In the genomic region with DNA sequence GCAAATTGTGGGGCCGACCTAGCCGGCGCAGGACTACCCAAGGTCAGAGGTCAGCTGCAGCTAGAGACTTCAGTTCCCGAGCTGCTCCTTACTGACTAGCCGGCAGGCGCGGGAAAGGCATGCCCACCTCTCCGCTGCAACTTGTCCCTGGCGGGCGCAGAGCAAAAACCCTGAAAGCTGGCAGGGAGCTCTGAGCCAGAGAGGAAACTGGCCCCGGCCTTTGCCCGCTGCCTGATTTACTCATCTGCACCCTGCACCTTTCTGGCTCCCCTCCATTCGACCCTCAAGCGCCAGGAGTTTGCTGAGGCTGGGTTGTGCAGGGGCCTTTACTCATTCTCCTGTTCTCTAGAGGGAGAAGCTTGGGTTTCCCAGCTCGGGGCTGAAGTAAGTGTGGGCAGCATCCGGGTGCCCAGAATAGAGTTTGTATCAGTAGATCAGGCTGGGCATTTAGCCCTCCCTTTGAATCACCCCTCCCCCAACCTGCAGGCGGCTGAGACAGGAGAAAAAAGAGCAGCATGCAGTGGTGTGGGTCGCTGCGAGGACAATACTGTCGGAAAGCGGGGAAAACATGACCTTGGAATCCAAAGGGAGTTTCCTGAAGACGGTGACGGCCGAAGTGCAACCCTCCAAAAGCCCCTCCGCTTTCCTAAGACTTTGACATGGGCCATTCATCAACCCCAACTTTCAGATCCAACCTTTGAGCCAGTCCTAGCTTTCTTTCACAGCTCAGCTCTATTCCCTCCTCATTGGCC, we compare ENCODE assay signal across 1 cellular context.
TF ChIP-seq lines count a peak whose summit lies in the region.

No MANE protein-coding gene starts in this region.

TF ChIP-seq in GM12891, 5 proteins besides CTCF, POLR2A, EP300 and RAD21:
- TF ChIP-seq SPI1 (IDR thresholded peaks at IDR 0.05; ENCODE audit: low read depth, low read length) (no peak), POLR2AphosphoS5 (IDR thresholded peaks at IDR 0.05; ENCODE audit: low read depth, low read length) (no peak), TAF1 (IDR thresholded peaks at IDR 0.05; ENCODE audit: low read depth, low read length) (no peak), PAX5 (IDR thresholded peaks at IDR 0.05; ENCODE audit: insufficient read depth, low read length, severe bottlenecking) (no peak), POU2F2 (IDR thresholded peaks at IDR 0.05; ENCODE audit: low read depth, low read length) (no peak)
